In genomic region chr17:27575912-27576252, GRCh38 we compare ENCODE assay signal across 19 cellular contexts. TPM values are rescaled to one million over a fixed set of nuclear protein-coding genes. Genes with fewer than 3 reads are reported as not detected.
DNase-seq lines count a peak whose midpoint lies in the region; ATAC-seq and TF ChIP-seq lines count a peak whose summit lies in the region.
"Had no signal": no experiment of that assay in that cellular context is flagged by ENCODE, and none has a peak within 500 bp of the region (broad histone marks: within the 10 kb centered on the region; RNA-seq: fewer than 3 reads in every experiment).

No MANE protein-coding gene starts in this region.

- POLR2A ChIA-PET in SK-N-SH (lab: Yijun Ruan, JAX) = no interaction called here

- no peak overlapping the region for H3K18ac ChIP-seq in trophoblast cell (ENCODE audit: low read length)

- DNase-seq in SK-N-SH (no peak), OCI-M1 (lab: John Stamatoyannopoulos, UW) (peak; percentile 70), dorsolateral prefrontal cortex (no peak), trophoblast cell (no peak), AML-193 (lab: John Stamatoyannopoulos, UW) (no peak)
- DNase-seq in stimulated activated CD4-positive, alpha-beta T cell treated with anti-CD3 and anti-CD28 coated beads, Interleukin-4, amount 100 ng/mL, for 24 hours = no peak
- DNase-seq: activated CD8-positive, alpha-beta memory T cell treated with anti-CD3 and anti-CD28 coated beads for 24 hours; effector CD4-positive, alpha-beta T cell; esophagus squamous epithelium; left ventricle myocardium inferior; NCI-H1092; NCI-H2029 treated with DMSO at 0.1 percent for 48 hours; stimulated activated naive CD8-positive, alpha-beta T cell treated with anti-CD3 and anti-CD28 coated beads, Interleukin-15, amount 100 ng/mL, for 72 hours had no signal

- H3K4me2 ChIP-seq in SK-N-SH = peak overlapping the region; percentile 5; the same call in 1 of the 2 replicates
- H3K4me2 ChIP-seq in trophoblast cell (ENCODE audit: low read length) = no peak overlapping the region

- H3K36me3 ChIP-seq in SK-N-SH (replicated peaks in 1 of 2; ENCODE audit: control insufficient read depth in 1 of 2, insufficient read depth in 2 of 2, low read length in 1 of 2) (no peaks in the 10 kb centered on the region), trophoblast cell (ENCODE audit: control insufficient read depth in 1 of 2, insufficient read depth in 2 of 2, low read length in 2 of 2) (no peaks in the 10 kb centered on the region)
- H3K36me3 ChIP-seq: left ventricle myocardium inferior had no signal

- ATAC-seq in SK-N-SH treated with all-trans-retinoic acid at 6 μM for 48 hours (no peak), HG03025 (IDR thresholded peaks at IDR 0.05; ENCODE audit: low FRiP score, unreplicated experiment) (no peak)
- ATAC-seq: activated T-helper 17 cell treated with anti-CD3 and anti-CD28 coated beads, Interleukin-2, amount 50 U/mL, for 72 hours; stimulated activated naive CD8-positive, alpha-beta T cell treated with anti-CD3 and anti-CD28 coated beads, Interleukin-15, amount 100 ng/mL, for 72 hours had no signal

- H3K9me3 ChIP-seq in SK-N-SH (no peaks in the 10 kb centered on the region), trophoblast cell (ENCODE audit: insufficient read depth, low read depth, low read length) (no peaks in the 10 kb centered on the region)
- H3K9me3 ChIP-seq: esophagus squamous epithelium, left ventricle myocardium inferior had no signal

- no peak overlapping the region for H3K23ac ChIP-seq in trophoblast cell (ENCODE audit: low read length)

- no peak overlapping the region for H4K8ac ChIP-seq in trophoblast cell (ENCODE audit: low read depth, low read length)

- H3K4me3 ChIP-seq in SK-N-SH (ENCODE audit: low read depth in 2 of 2, low read length in 1 of 2) = no peak overlapping the region
- no peak overlapping the region for H3K4me3 ChIP-seq in dorsolateral prefrontal cortex
- no peak overlapping the region for H3K4me3 ChIP-seq in trophoblast cell (ENCODE audit: low read depth, low read length)
- H3K4me3 ChIP-seq: esophagus squamous epithelium, GM23248, left ventricle myocardium inferior had no signal

- no peak overlapping the region for H4K12ac ChIP-seq in trophoblast cell (ENCODE audit: low read depth, low read length)

- H3K9me2 ChIP-seq in SK-N-SH = no peaks in the 10 kb centered on the region

- no peaks in the 10 kb centered on the region for H3K27me3 ChIP-seq in SK-N-SH (ENCODE audit: insufficient read depth)
- H3K27me3 ChIP-seq in dorsolateral prefrontal cortex = no peaks in the 10 kb centered on the region
- no peaks in the 10 kb centered on the region for H3K27me3 ChIP-seq in trophoblast cell (ENCODE audit: insufficient read depth, low read length)
- H3K27me3 ChIP-seq: esophagus squamous epithelium had no signal

- CTCF ChIA-PET in SK-N-SH (lab: Yijun Ruan, JAX) = interaction anchor here (0.9 to 2.8 kb wide), 3 partner anchors 24 to 34 kb away, joined by 3 to 11 read pairs (median 3); no protein-coding TSS in a partner anchor

- peak overlapping the region; percentile 60 for H4K91ac ChIP-seq in trophoblast cell (ENCODE audit: low read depth, low read length)

- H2AFZ ChIP-seq in SK-N-SH (ENCODE audit: low read depth) (no peak overlapping the region), trophoblast cell (ENCODE audit: insufficient read depth, low read length, poor library complexity) (no peak overlapping the region)

- peaks cover 44 to 58% of the 10 kb centered on the region in 2 experiments for H3K4me1 ChIP-seq in SK-N-SH (ENCODE audit: control insufficient read depth in 1 of 2, insufficient read depth in 2 of 2, low read depth in 1 of 2, low read length in 1 of 2)
- H3K4me1 ChIP-seq in trophoblast cell (ENCODE audit: control insufficient read depth in 1 of 2, insufficient read depth in 2 of 2, low read length in 2 of 2) = peaks cover 32 to 54% of the 10 kb centered on the region in 2 experiments

- peak overlapping the region; percentile 29 for H3K4ac ChIP-seq in trophoblast cell (ENCODE audit: low read depth, low read length)

- TF ChIP-seq EP300 in SK-N-SH (IDR thresholded peaks at IDR 0.05; ENCODE audit: borderline replicate concordance in 1 of 2, low read depth in 1 of 2, low read length in 1 of 2) = no peak

- H2BK5ac ChIP-seq in trophoblast cell (ENCODE audit: low read depth, low read length, poor library complexity) = peak overlapping the region; percentile 33

- H3K14ac ChIP-seq in trophoblast cell (ENCODE audit: low read length) = peak overlapping the region; percentile 22

- intact Hi-C loops in dorsolateral prefrontal cortex (cut with DNase I) = no loop called here

- H3K9ac ChIP-seq in SK-N-SH = no peak overlapping the region
- no peak overlapping the region for H3K9ac ChIP-seq in trophoblast cell (ENCODE audit: low read length)
- H3K9ac ChIP-seq: GM23248 had no signal

- H3F3A ChIP-seq in SK-N-SH (replicated peaks; ENCODE audit: insufficient read depth) = peaks cover 11% of the 10 kb centered on the region

- no peaks in the 10 kb centered on the region for H4K20me1 ChIP-seq in SK-N-SH (ENCODE audit: insufficient read depth)

- no peak overlapping the region for H2AK5ac ChIP-seq in trophoblast cell (ENCODE audit: low read length)

- no peak for TF ChIP-seq CTCF in SK-N-SH (IDR thresholded peaks at IDR 0.05)
- no peak for TF ChIP-seq CTCF in dorsolateral prefrontal cortex (IDR thresholded peaks at IDR 0.05 in 54 of 56, conservative IDR thresholded peaks at IDR 0.05 in 2 of 56; ENCODE audit: low read depth in 1 of 56, partially characterized antibody in 56 of 56)

- peaks cover 6% of the 10 kb centered on the region; the same call in 1 of the 2 replicates for H3K79me2 ChIP-seq in SK-N-SH (ENCODE audit: insufficient read depth)
- peaks cover 10% of the 10 kb centered on the region for H3K79me2 ChIP-seq in trophoblast cell (ENCODE audit: control insufficient read depth, insufficient read depth, low read length, poor library complexity)

- peaks cover 24% of the 10 kb centered on the region for H3K79me1 ChIP-seq in trophoblast cell (ENCODE audit: low read length)

- H3K27ac ChIP-seq in SK-N-SH (ENCODE audit: low read depth in 2 of 2, low read length in 1 of 2) (peak overlapping the region in 1 of 2 experiments; percentile 59; a peak in 3 of 4 replicates), dorsolateral prefrontal cortex (peak overlapping the region in 44 of 59 donors; percentile 16 to 90 (median 76)), trophoblast cell (ENCODE audit: low read depth, low read length) (peak overlapping the region; percentile 22)
- H3K27ac ChIP-seq: 22Rv1, VCaP had no signal

- H2BK120ac ChIP-seq in trophoblast cell (ENCODE audit: insufficient read depth, low read length, poor library complexity) = peak overlapping the region; percentile 81

- 100% methylated on average over 2 of the region's 2 CpGs for WGBS in SK-N-SH (ENCODE audit: low lambda C conversion rate)
- WGBS in trophoblast cell (ENCODE audit: extremely low coverage, insufficient coverage, insufficient read length) = no CpG with 5 or more reads among the region's 2 CpGs

- peak overlapping the region; percentile 45 for H2BK12ac ChIP-seq in trophoblast cell (ENCODE audit: low read length)

- no peak for TF ChIP-seq RAD21 in SK-N-SH (IDR thresholded peaks at IDR 0.05; ENCODE audit: low read length)

TF ChIP-seq in SK-N-SH, 30 proteins besides CTCF, POLR2A, EP300 and RAD21 (continues in another document):
- no peak for TF ChIP-seq MXI1 (IDR thresholded peaks at IDR 0.05; ENCODE audit: low read depth, low read length)
- no peak for TF ChIP-seq MEF2A (IDR thresholded peaks at IDR 0.05; ENCODE audit: borderline replicate concordance, low read depth)
- no peak for TF ChIP-seq TAF1 (IDR thresholded peaks at IDR 0.05; ENCODE audit: borderline replicate concordance, low read depth, low read length)
- TF ChIP-seq JUND (IDR thresholded peaks at IDR 0.05) = no peak
- no peak for TF ChIP-seq POLR2AphosphoS5 (IDR thresholded peaks at IDR 0.05; ENCODE audit: low read depth, low read length)
- TF ChIP-seq TEAD4 (IDR thresholded peaks at IDR 0.05; ENCODE audit: borderline replicate concordance, insufficient read depth) = no peak
- TF ChIP-seq GABPA (IDR thresholded peaks at IDR 0.05; ENCODE audit: low read depth) = no peak
- TF ChIP-seq, protein P1, sequence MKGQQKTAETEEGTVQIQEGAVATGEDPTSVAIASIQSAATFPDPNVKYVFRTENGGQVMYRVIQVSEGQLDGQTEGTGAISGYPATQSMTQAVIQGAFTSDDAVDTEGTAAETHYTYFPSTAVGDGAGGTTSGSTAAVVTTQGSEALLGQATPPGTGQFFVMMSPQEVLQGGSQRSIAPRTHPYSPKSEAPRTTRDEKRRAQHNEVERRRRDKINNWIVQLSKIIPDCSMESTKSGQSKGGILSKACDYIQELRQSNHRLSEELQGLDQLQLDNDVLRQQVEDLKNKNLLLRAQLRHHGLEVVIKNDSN (IDR thresholded peaks at IDR 0.05; ENCODE audit: borderline replicate concordance, low read depth) = no peak
- TF ChIP-seq TCF12 (IDR thresholded peaks at IDR 0.05) = no peak
- TF ChIP-seq GATA2 (CRISPR knock-in tag; IDR thresholded peaks at IDR 0.05) = no peak

TF ChIP-seq in SK-N-SH treated with all-trans-retinoic acid at 6 μM for 48 hours, 23 proteins besides CTCF, POLR2A, EP300 and RAD21 (continues in another document):
- TF ChIP-seq ZNF565 (CRISPR knock-in tag; conservative IDR thresholded peaks at IDR 0.05; ENCODE audit: low read depth) (no peak), ESRRG (CRISPR knock-in tag; IDR thresholded peaks at IDR 0.05) (no peak), ZFP30 (CRISPR knock-in tag; IDR thresholded peaks at IDR 0.05) (no peak), CSRNP3 (CRISPR knock-in tag; IDR thresholded peaks at IDR 0.05) (no peak), PPARA (CRISPR knock-in tag; IDR thresholded peaks at IDR 0.05; ENCODE audit: borderline replicate concordance) (no peak)

RNA-seq across cellular contexts. Expression of gene LGALS9, which starts 55.1 kb away (rescaled TPM):
- 0.21 and 0.37 TPM in 2 replicates for polyA plus RNA-seq in SK-N-SH (2012; rRNA removed)
- 0.07 TPM in 1 of 2 replicates, not detected in the other for polyA plus RNA-seq in SK-N-SH (2012; cell fraction: cytosol; rRNA removed)
- 0.66 and 0.68 TPM in 2 replicates for polyA plus RNA-seq in SK-N-SH (2012; cell fraction: nucleus; rRNA removed)
- 10 to 100 TPM in 112 of 120 experiments, 1 to 10 TPM in 8; 6.8 to 52.7 (median 20.4) TPM for total RNA-seq in dorsolateral prefrontal cortex
- polyA plus RNA-seq in trophoblast cell (2013) = 4.2 and 5.3 TPM in 2 replicates
